In genomic region chr7:885261-885892, GRCh38 we compare ENCODE assay signal across 1 cellular context.
TF ChIP-seq lines count a peak whose summit lies in the region.

No MANE protein-coding gene starts in this region.

TF ChIP-seq in GM23338, 12 proteins besides CTCF, POLR2A, EP300 and RAD21:
- TF ChIP-seq EZH2phosphoT487 (IDR thresholded peaks at IDR 0.05; ENCODE audit: unreplicated experiment) (no peak), REST (IDR thresholded peaks at IDR 0.05; ENCODE audit: unreplicated experiment) (no peak), STAT1 (IDR thresholded peaks at IDR 0.05; ENCODE audit: unreplicated experiment) (no peak), ZNF114 (CRISPR knock-in tag; IDR thresholded peaks at IDR 0.05) (no peak), JUNB (IDR thresholded peaks at IDR 0.05; ENCODE audit: unreplicated experiment) (no peak), POLR2AphosphoS5 (IDR thresholded peaks at IDR 0.05; ENCODE audit: low read depth) (no peak), ZNF331 (CRISPR knock-in tag; IDR thresholded peaks at IDR 0.05; ENCODE audit: low read depth) (no peak), ETS1 (IDR thresholded peaks at IDR 0.05) (no peak), NANOG (IDR thresholded peaks at IDR 0.05; ENCODE audit: borderline replicate concordance) (no peak), ZNF462 (CRISPR knock-in tag; IDR thresholded peaks at IDR 0.05) (no peak)
